ENCODE assay signal across 2 cellular contexts in the genomic region with DNA sequence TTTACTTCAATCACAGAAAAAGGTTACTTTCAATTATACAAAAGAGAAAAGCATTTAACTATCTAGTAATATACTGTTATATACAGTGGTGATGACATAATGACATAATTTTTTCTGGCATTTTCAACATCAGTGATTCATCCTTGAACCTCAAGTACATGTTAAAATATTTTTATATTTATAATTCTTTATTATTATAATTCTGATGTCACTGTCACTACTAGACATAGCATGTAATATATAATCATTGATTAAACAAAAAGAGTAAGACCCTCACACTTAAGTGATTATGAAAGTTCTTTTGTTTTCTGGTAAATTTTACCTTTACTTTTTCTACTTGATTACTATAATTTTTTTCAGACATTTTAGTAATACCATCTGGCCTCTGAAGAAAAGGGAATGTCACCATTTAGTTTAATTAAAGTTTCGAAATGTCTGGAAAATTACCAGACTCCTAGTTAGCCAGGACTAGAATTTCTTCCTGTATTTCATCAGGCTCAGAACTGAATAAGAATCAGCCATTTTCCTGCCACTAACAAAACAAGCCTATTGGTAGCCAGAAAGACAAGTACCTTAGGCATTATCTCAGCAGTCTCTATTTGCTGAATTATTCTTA.
TF ChIP-seq lines count a peak whose summit lies in the region.

No MANE protein-coding gene starts in this region.

TF ChIP-seq in SK-N-SH treated with all-trans-retinoic acid at 6 μM for 48 hours, 23 proteins besides CTCF, POLR2A, EP300 and RAD21 (continued from another document and continues in another):
- TF ChIP-seq, protein P1, sequence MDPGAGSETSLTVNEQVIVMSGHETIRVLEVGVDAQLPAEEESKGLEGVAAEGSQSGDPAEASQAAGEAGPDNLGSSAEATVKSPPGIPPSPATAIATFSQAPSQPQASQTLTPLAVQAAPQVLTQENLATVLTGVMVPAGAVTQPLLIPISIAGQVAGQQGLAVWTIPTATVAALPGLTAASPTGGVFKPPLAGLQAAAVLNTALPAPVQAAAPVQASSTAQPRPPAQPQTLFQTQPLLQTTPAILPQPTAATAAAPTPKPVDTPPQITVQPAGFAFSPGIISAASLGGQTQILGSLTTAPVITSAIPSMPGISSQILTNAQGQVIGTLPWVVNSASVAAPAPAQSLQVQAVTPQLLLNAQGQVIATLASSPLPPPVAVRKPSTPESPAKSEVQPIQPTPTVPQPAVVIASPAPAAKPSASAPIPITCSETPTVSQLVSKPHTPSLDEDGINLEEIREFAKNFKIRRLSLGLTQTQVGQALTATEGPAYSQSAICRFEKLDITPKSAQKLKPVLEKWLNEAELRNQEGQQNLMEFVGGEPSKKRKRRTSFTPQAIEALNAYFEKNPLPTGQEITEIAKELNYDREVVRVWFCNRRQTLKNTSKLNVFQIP (CRISPR knock-in tag; IDR thresholded peaks at IDR 0.05; ENCODE audit: borderline replicate concordance, low read depth): no peak
- TF ChIP-seq ZC3H10 (CRISPR knock-in tag; IDR thresholded peaks at IDR 0.05): no peak
- TF ChIP-seq ZFP3 (CRISPR knock-in tag; IDR thresholded peaks at IDR 0.05): 0 out of 2 replicates have a peak, but pooled peaks have one; percentile 22
- TF ChIP-seq ZNF565 (CRISPR knock-in tag; conservative IDR thresholded peaks at IDR 0.05; ENCODE audit: low read depth): no peak
- no peak for TF ChIP-seq TCF4 (CRISPR knock-in tag; IDR thresholded peaks at IDR 0.05; ENCODE audit: borderline replicate concordance)
- no peak for TF ChIP-seq RARB (CRISPR knock-in tag; IDR thresholded peaks at IDR 0.05)
- TF ChIP-seq ARNTL (CRISPR knock-in tag; IDR thresholded peaks at IDR 0.05; ENCODE audit: borderline replicate concordance, low read depth): no peak
- TF ChIP-seq ESRRG (CRISPR knock-in tag; IDR thresholded peaks at IDR 0.05): no peak
- TF ChIP-seq TSHZ2 (CRISPR knock-in tag; IDR thresholded peaks at IDR 0.05): no peak
- no peak for TF ChIP-seq ZNF70 (CRISPR knock-in tag; IDR thresholded peaks at IDR 0.05)
- peak; percentile 62 for TF ChIP-seq ISL1 (CRISPR knock-in tag; IDR thresholded peaks at IDR 0.05)
- TF ChIP-seq OSR1 (CRISPR knock-in tag; IDR thresholded peaks at IDR 0.05): no peak
- TF ChIP-seq SNAI2 (CRISPR knock-in tag; IDR thresholded peaks at IDR 0.05): no peak
- TF ChIP-seq CSDC2 (CRISPR knock-in tag; IDR thresholded peaks at IDR 0.05): no peak
- no peak for TF ChIP-seq ZNF8 (CRISPR knock-in tag; IDR thresholded peaks at IDR 0.05)
- TF ChIP-seq PPARA (CRISPR knock-in tag; IDR thresholded peaks at IDR 0.05; ENCODE audit: borderline replicate concordance): no peak
- no peak for TF ChIP-seq BACH2 (CRISPR knock-in tag; IDR thresholded peaks at IDR 0.05; ENCODE audit: borderline replicate concordance)
- TF ChIP-seq, protein P2, sequence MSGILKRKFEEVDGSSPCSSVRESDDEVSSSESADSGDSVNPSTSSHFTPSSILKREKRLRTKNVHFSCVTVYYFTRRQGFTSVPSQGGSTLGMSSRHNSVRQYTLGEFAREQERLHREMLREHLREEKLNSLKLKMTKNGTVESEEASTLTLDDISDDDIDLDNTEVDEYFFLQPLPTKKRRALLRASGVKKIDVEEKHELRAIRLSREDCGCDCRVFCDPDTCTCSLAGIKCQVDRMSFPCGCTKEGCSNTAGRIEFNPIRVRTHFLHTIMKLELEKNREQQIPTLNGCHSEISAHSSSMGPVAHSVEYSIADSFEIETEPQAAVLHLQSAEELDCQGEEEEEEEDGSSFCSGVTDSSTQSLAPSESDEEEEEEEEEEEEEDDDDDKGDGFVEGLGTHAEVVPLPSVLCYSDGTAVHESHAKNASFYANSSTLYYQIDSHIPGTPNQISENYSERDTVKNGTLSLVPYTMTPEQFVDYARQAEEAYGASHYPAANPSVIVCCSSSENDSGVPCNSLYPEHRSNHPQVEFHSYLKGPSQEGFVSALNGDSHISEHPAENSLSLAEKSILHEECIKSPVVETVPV (CRISPR knock-in tag; IDR thresholded peaks at IDR 0.05): 0 out of 2 replicates have a peak, but pooled peaks have one; percentile 44
- TF ChIP-seq TOX (CRISPR knock-in tag; IDR thresholded peaks at IDR 0.05; ENCODE audit: borderline replicate concordance): no peak
- no peak for TF ChIP-seq PATZ1 (CRISPR knock-in tag; IDR thresholded peaks at IDR 0.05; ENCODE audit: borderline replicate concordance)

TF ChIP-seq in SK-N-SH, 30 proteins besides CTCF, POLR2A, EP300 and RAD21 (continued from another document):
- TF ChIP-seq REST (IDR thresholded peaks at IDR 0.05; ENCODE audit: low read depth, low read length) (no peak), TEAD4 (IDR thresholded peaks at IDR 0.05; ENCODE audit: borderline replicate concordance, insufficient read depth) (no peak), NFIC (IDR thresholded peaks at IDR 0.05; ENCODE audit: borderline replicate concordance) (no peak), RCOR1 (IDR thresholded peaks at IDR 0.05; ENCODE audit: low read length) (no peak), JUND (IDR thresholded peaks at IDR 0.05) (no peak), SMC3 (IDR thresholded peaks at IDR 0.05; ENCODE audit: low read depth, low read length) (no peak), POLR2AphosphoS5 (IDR thresholded peaks at IDR 0.05; ENCODE audit: low read depth, low read length) (no peak), NRF1 (IDR thresholded peaks at IDR 0.05; ENCODE audit: low read depth, low read length) (no peak), ZBTB33 (IDR thresholded peaks at IDR 0.05; ENCODE audit: borderline replicate concordance, low read depth) (no peak), FOXJ3 (CRISPR knock-in tag; IDR thresholded peaks at IDR 0.05) (no peak)
- TF ChIP-seq, protein P3, sequence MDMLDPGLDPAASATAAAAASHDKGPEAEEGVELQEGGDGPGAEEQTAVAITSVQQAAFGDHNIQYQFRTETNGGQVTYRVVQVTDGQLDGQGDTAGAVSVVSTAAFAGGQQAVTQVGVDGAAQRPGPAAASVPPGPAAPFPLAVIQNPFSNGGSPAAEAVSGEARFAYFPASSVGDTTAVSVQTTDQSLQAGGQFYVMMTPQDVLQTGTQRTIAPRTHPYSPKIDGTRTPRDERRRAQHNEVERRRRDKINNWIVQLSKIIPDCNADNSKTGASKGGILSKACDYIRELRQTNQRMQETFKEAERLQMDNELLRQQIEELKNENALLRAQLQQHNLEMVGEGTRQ (IDR thresholded peaks at IDR 0.05; ENCODE audit: borderline replicate concordance, low read depth, low read length): no peak
